In the genomic region with DNA sequence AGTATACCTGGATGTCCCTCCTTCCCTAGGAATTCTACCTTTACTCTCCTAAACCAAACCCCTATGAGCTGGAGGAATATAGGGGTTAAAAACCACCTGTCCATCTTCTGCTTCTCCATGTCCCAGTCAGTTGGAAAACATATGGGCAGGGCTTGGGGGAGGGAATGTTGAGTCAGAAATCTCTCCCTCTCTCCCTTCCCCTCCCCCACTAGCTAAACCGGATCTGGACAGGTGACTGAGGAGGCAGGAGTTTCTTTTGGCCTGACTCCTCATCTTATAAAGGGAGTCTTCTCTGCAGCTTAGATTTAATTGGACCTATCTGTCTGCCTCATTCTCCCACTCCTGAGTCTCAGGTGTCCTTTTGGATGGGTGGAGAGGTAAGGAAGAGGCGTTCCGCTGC, we compare ENCODE assay signal across 11 cellular contexts. TPM values are rescaled to one million over a fixed set of nuclear protein-coding genes. Genes with fewer than 3 reads are reported as not detected.
DNase-seq lines count a peak whose midpoint lies in the region; ATAC-seq, FAIRE-seq and TF ChIP-seq lines count a peak whose summit lies in the region.
"Had no signal": no experiment of that assay in that cellular context is flagged by ENCODE, and none has a peak within 500 bp of the region (broad histone marks: within the 10 kb centered on the region; RNA-seq: fewer than 3 reads in every experiment).

No MANE protein-coding gene starts in this region.

- TF ChIP-seq CTCF in LNCaP clone FGC (IDR thresholded peaks at IDR 0.05; ENCODE audit: control insufficient read depth, extremely low read depth, insufficient read depth) (no peak), colonic mucosa (IDR thresholded peaks at IDR 0.05) (no peak)

- no peak for FAIRE-seq in small intestine (lab: Jason Lieb, UNC)

- DNase-seq in LNCaP clone FGC (ENCODE audit: low read depth) (peak; percentile 95), colonic mucosa (peak; percentile 77), small intestine (peak; percentile 52), dermis blood vessel endothelial cell (no peak)
- DNase-seq: activated CD4-positive, alpha-beta T cell treated with anti-CD3 and anti-CD28 coated beads for 48 hours; hypothalamus; NCI-H187; stimulated activated CD4-positive, alpha-beta T cell treated with anti-CD3 and anti-CD28 coated beads, Interleukin-4, amount 100 ng/mL, for 1 hour had no signal

- H3K9me3 ChIP-seq in colonic mucosa (no peaks in the 10 kb centered on the region), small intestine (ENCODE audit: control insufficient read depth, low read depth) (no peaks in the 10 kb centered on the region)

- peak overlapping the region; percentile 29 for H3K4me3 ChIP-seq in LNCaP clone FGC (ENCODE audit: low read depth, low read length)
- H3K4me3 ChIP-seq in colonic mucosa = no peak overlapping the region
- H3K4me3 ChIP-seq in small intestine (ENCODE audit: low read depth in 1 of 2, low read length in 2 of 2) = no peak overlapping the region

- intact Hi-C loops in colonic mucosa (cut with DNase I) = no loop called here

- ATAC-seq in HG03354 (IDR thresholded peaks at IDR 0.05; ENCODE audit: poor library complexity, severe bottlenecking, unreplicated experiment) = no peak
- ATAC-seq in GM18873 (IDR thresholded peaks at IDR 0.05; ENCODE audit: low FRiP score, unreplicated experiment) = no peak

- H3K27me3 ChIP-seq in colonic mucosa = no peaks in the 10 kb centered on the region
- no peaks in the 10 kb centered on the region for H3K27me3 ChIP-seq in small intestine (ENCODE audit: control insufficient read depth in 2 of 2, insufficient read depth in 2 of 2, low read length in 2 of 2)

- WGBS in small intestine, 3 donors = 61 to 77% (median 70%) methylated on average over 3 of the region's 3 CpGs

- H3K27ac ChIP-seq in colonic mucosa (peak overlapping the region; percentile 75), small intestine (ENCODE audit: low read depth in 1 of 2, low read length in 1 of 2) (no peak overlapping the region)
- H3K27ac ChIP-seq: KMS-11 had no signal

- H3K4me1 ChIP-seq in colonic mucosa (peaks cover 7% of the 10 kb centered on the region), small intestine (ENCODE audit: control insufficient read depth in 2 of 2, insufficient read depth in 1 of 2, low read depth in 1 of 2, low read length in 1 of 2) (no peaks in the 10 kb centered on the region)

- H3K36me3 ChIP-seq in colonic mucosa (peaks cover 3% of the 10 kb centered on the region), small intestine (ENCODE audit: control insufficient read depth in 2 of 2, insufficient read depth in 2 of 2, low read length in 2 of 2) (peaks cover 0 to 19% of the 10 kb centered on the region in 2 donors)

- peak overlapping the region in 1 of 2 donors; percentile 66 for H3K9ac ChIP-seq in colonic mucosa (ENCODE audit: low read depth in 2 of 2, low read length in 2 of 2)
- H3K9ac ChIP-seq: KMS-11 had no signal

RNA-seq across cellular contexts. Expression of a gene that starts 6.1 kb away (rescaled TPM):
- 100 to 1,000 TPM; 158 to 206 TPM for total RNA-seq in colonic mucosa
- polyA plus RNA-seq in small intestine = 100 to 1,000 TPM in 1 of 3 donors, 10 to 100 TPM in 2; 53.0 to 131 (median 81.1) TPM
- 0.34 and 0.88 TPM in 2 replicates for total RNA-seq in dermis blood vessel endothelial cell

RNA-seq across cellular contexts. Expression of a gene that starts 18.3 kb away (rescaled TPM):
- total RNA-seq in colonic mucosa (100 to 1,000 TPM in 1 of 2 donors, 10 to 100 TPM in 1; 69.6 to 155 TPM), dermis blood vessel endothelial cell (106 and 276 TPM in 2 replicates)
- 100 to 1,000 TPM in 1 of 3 donors, 10 to 100 TPM in 2; 63.7 to 156 (median 68.6) TPM for polyA plus RNA-seq in small intestine

RNA-seq across cellular contexts. Expression of a gene that starts 30.3 kb away (rescaled TPM):
- total RNA-seq in colonic mucosa (1,000 to 10,000 TPM; 3,248 to 3,669 TPM), dermis blood vessel endothelial cell (2,567 and 3,056 TPM in 2 replicates)
- polyA plus RNA-seq in small intestine = 1,000 to 10,000 TPM; 3,267 to 7,277 (median 6,102) TPM

RNA-seq across cellular contexts. Expression of a gene that starts 32.0 kb away (rescaled TPM):
- total RNA-seq in colonic mucosa (1 to 10 TPM; 3.5 to 6.1 TPM), dermis blood vessel endothelial cell (4.7 and 5.6 TPM in 2 replicates)
- polyA plus RNA-seq in small intestine = 1 to 10 TPM; 1.1 to 2.8 (median 1.3) TPM

RNA-seq across cellular contexts. Expression of a gene that starts 42.0 kb away (rescaled TPM):
- total RNA-seq in colonic mucosa = 10 to 100 TPM; 63.9 to 72.8 TPM
- 10 to 100 TPM in 1 of 3 donors, 1 to 10 TPM in 2; 2.7 to 51.8 (median 7.8) TPM for polyA plus RNA-seq in small intestine
- 400 and 456 TPM in 2 replicates for total RNA-seq in dermis blood vessel endothelial cell

Comparison
In these comparisons a context has a peak if more than half of its experiments do, and no peak if none do; other contexts are left out.
1. RNA of a gene that starts 6.1 kb away (total RNA-seq): 158 to 206 TPM in colonic mucosa; 0.34 to 0.88 TPM in dermis blood vessel endothelial cell; every median in the first group is over 10 times any median in the second.